ENCODE assay signal across 11 cellular contexts in genomic region chr1:9891207-9891606, GRCh38. TPM values are rescaled to one million over a fixed set of nuclear protein-coding genes. Genes with fewer than 3 reads are reported as not detected.
A peak's percentile ranks its signal among the peaks of the same experiment; 100 is the strongest.
DNase-seq lines count a peak whose midpoint lies in the region; ATAC-seq, FAIRE-seq and TF ChIP-seq lines count a peak whose summit lies in the region.
"Had no signal": no experiment of that assay in that cellular context is flagged by ENCODE, and none has a peak within 500 bp of the region (broad histone marks: within the 10 kb centered on the region; RNA-seq: fewer than 3 reads in every experiment).

No MANE protein-coding gene starts in this region.

- no peak for ATAC-seq in natural killer cell treated with Interleukin-12 subunit alpha and Interleukin-12 subunit beta and Interleukin-15 and Interleukin-18, amount 100 ng/mL, for 72 hours
- no peak for ATAC-seq in naive thymus-derived CD4-positive, alpha-beta T cell

- TF ChIP-seq CTCF in osteocyte (IDR thresholded peaks at IDR 0.05): no peak

- H3K4me1 Mint-ChIP-seq in osteocyte (ENCODE audit: unreplicated experiment): peaks cover 43% of the 10 kb centered on the region
- peaks cover 17% of the 10 kb centered on the region in 2 donors for H3K4me1 Mint-ChIP-seq in natural killer cell treated with Interleukin-12 subunit alpha and Interleukin-12 subunit beta and Interleukin-15 and Interleukin-18, amount 100 ng/mL, for 72 hours (ENCODE audit: low read depth in 2 of 2)
- H3K4me1 Mint-ChIP-seq in naive thymus-derived CD4-positive, alpha-beta T cell: peaks cover 0 to 23% (median 6%) of the 10 kb centered on the region in 7 donors

- H3K27ac Mint-ChIP-seq in osteocyte (ENCODE audit: unreplicated experiment): peak overlapping the region; percentile 68
- H3K27ac Mint-ChIP-seq in natural killer cell treated with Interleukin-12 subunit alpha and Interleukin-12 subunit beta and Interleukin-15 and Interleukin-18, amount 100 ng/mL, for 72 hours: no peak overlapping the region
- no peak overlapping the region for H3K27ac Mint-ChIP-seq in naive thymus-derived CD4-positive, alpha-beta T cell

- intact Hi-C loops in naive thymus-derived CD4-positive, alpha-beta T cell (cut with micrococcal nuclease): no loop called here

- no peaks in the 10 kb centered on the region for H3K36me3 Mint-ChIP-seq in osteocyte (ENCODE audit: unreplicated experiment)
- no peaks in the 10 kb centered on the region for H3K36me3 Mint-ChIP-seq in natural killer cell treated with Interleukin-12 subunit alpha and Interleukin-12 subunit beta and Interleukin-15 and Interleukin-18, amount 100 ng/mL, for 72 hours
- peaks cover 0 to 10% (median 0%) of the 10 kb centered on the region in 5 donors for H3K36me3 Mint-ChIP-seq in naive thymus-derived CD4-positive, alpha-beta T cell

- peak overlapping the region; percentile 32 for H3K27ac ChIP-seq in ectodermal cell (ENCODE audit: insufficient read depth, low read depth, low read length, poor library complexity, severe bottlenecking)
- no peak overlapping the region for H3K27ac ChIP-seq in naive thymus-derived CD4-positive, alpha-beta T cell (ENCODE audit: low read depth, low read length)

- POLR2A ChIA-PET in naive thymus-derived CD4-positive, alpha-beta T cell (lab: Charles Lee): no interaction called here

- no peak overlapping the region for H3K4me3 ChIP-seq in ectodermal cell (ENCODE audit: insufficient read depth, low read depth, low read length)
- H3K4me3 ChIP-seq in naive thymus-derived CD4-positive, alpha-beta T cell (ENCODE audit: low read length): no peak overlapping the region
- H3K4me3 ChIP-seq: thyroid gland had no signal

- no peaks in the 10 kb centered on the region for H3K9me3 ChIP-seq in ectodermal cell (ENCODE audit: control insufficient read depth, low read length)
- no peaks in the 10 kb centered on the region for H3K9me3 ChIP-seq in naive thymus-derived CD4-positive, alpha-beta T cell (ENCODE audit: control insufficient read depth in 2 of 3, low read length in 3 of 3)
- H3K9me3 ChIP-seq: thyroid gland had no signal

- DNase-seq in NCI-H446 (lab: John Stamatoyannopoulos, UW): peak; percentile 54 to 61
- no peak for DNase-seq in osteocyte (ENCODE audit: extremely low spot score, unreplicated experiment)
- DNase-seq in effector CD8-positive, alpha-beta T cell (lab: John Stamatoyannopoulos, UW): no peak
- DNase-seq in natural killer cell treated with Interleukin-12 subunit alpha and Interleukin-12 subunit beta and Interleukin-15 and Interleukin-18, amount 100 ng/mL, for 72 hours (ENCODE audit: low spot score): no peak
- DNase-seq in NCI-H226: no peak
- DNase-seq in naive thymus-derived CD4-positive, alpha-beta T cell: no peak
- DNase-seq: activated naive CD4-positive, alpha-beta T cell treated with Interleukin-2 at 50 U/mL for 16 hours; stimulated activated CD4-positive, alpha-beta T cell treated with anti-CD3 and anti-CD28 coated beads, Interleukin-2, amount 100 ng/mL, for 24 hours; thyroid gland had no signal

- CTCF ChIA-PET in naive thymus-derived CD4-positive, alpha-beta T cell (lab: Charles Lee): interaction anchor here (0.7 to 0.8 kb wide), 2 partner anchors 14 to 1288 kb away, joined by 3 to 5 read pairs; no protein-coding TSS in a partner anchor

- H3K9me3 Mint-ChIP-seq in osteocyte (ENCODE audit: unreplicated experiment): no peaks in the 10 kb centered on the region
- no peaks in the 10 kb centered on the region for H3K9me3 Mint-ChIP-seq in natural killer cell treated with Interleukin-12 subunit alpha and Interleukin-12 subunit beta and Interleukin-15 and Interleukin-18, amount 100 ng/mL, for 72 hours
- no peaks in the 10 kb centered on the region for H3K9me3 Mint-ChIP-seq in naive thymus-derived CD4-positive, alpha-beta T cell

- H3K4me3 Mint-ChIP-seq in osteocyte (ENCODE audit: unreplicated experiment): no peak overlapping the region
- H3K4me3 Mint-ChIP-seq in natural killer cell treated with Interleukin-12 subunit alpha and Interleukin-12 subunit beta and Interleukin-15 and Interleukin-18, amount 100 ng/mL, for 72 hours: no peak overlapping the region
- no peak overlapping the region for H3K4me3 Mint-ChIP-seq in naive thymus-derived CD4-positive, alpha-beta T cell

- 47 to 51% methylated on average over 5 of the region's 5 CpGs for WGBS in ectodermal cell, 2 experiments

- peak; percentile 8 for FAIRE-seq in G401.6 (lab: Jason Lieb, UNC)

- H3K36me3 ChIP-seq in ectodermal cell (ENCODE audit: control insufficient read depth, insufficient read depth, low read length): no peaks in the 10 kb centered on the region
- H3K36me3 ChIP-seq in naive thymus-derived CD4-positive, alpha-beta T cell (ENCODE audit: control insufficient read depth in 2 of 3, insufficient read depth in 3 of 3, low read length in 3 of 3): no peaks in the 10 kb centered on the region
- H3K36me3 ChIP-seq: thyroid gland had no signal

- no peaks in the 10 kb centered on the region for H3K27me3 Mint-ChIP-seq in osteocyte (ENCODE audit: unreplicated experiment)
- H3K27me3 Mint-ChIP-seq in natural killer cell treated with Interleukin-12 subunit alpha and Interleukin-12 subunit beta and Interleukin-15 and Interleukin-18, amount 100 ng/mL, for 72 hours: no peaks in the 10 kb centered on the region
- no peaks in the 10 kb centered on the region for H3K27me3 Mint-ChIP-seq in naive thymus-derived CD4-positive, alpha-beta T cell

- peaks cover 33% of the 10 kb centered on the region for H3K4me1 ChIP-seq in ectodermal cell (ENCODE audit: control insufficient read depth, insufficient read depth, low read length)
- no peaks in the 10 kb centered on the region for H3K4me1 ChIP-seq in naive thymus-derived CD4-positive, alpha-beta T cell (ENCODE audit: control insufficient read depth in 2 of 2, insufficient read depth in 2 of 2, low read length in 2 of 2)

- H3K27me3 ChIP-seq in ectodermal cell (ENCODE audit: control insufficient read depth, insufficient read depth, low read length, poor library complexity, severe bottlenecking): no peaks in the 10 kb centered on the region
- H3K27me3 ChIP-seq in naive thymus-derived CD4-positive, alpha-beta T cell (ENCODE audit: control insufficient read depth in 2 of 2, insufficient read depth in 2 of 2, low read length in 2 of 2): no peaks in the 10 kb centered on the region
- H3K27me3 ChIP-seq: thyroid gland had no signal

RNA-seq across cellular contexts. Expression of gene CTNNBIP1, which starts 18.9 kb away (rescaled TPM):
- polyA plus RNA-seq in ectodermal cell (2013, experiment 1 of 4): 83.2 TPM
- 70.6 TPM for polyA plus RNA-seq in ectodermal cell (2013, experiment 2 of 4)
- polyA plus RNA-seq in ectodermal cell (2013, experiment 3 of 4): 64.4 TPM
- 72.3 TPM for polyA plus RNA-seq in ectodermal cell (2013, experiment 4 of 4)
- total RNA-seq in osteocyte: 27.6 and 30.4 TPM in 2 replicates
- 10 to 100 TPM; 12.5 to 18.7 TPM for total RNA-seq in natural killer cell treated with Interleukin-12 subunit alpha and Interleukin-12 subunit beta and Interleukin-15 and Interleukin-18, amount 100 ng/mL, for 72 hours
- 10 to 100 TPM in 1 of 5 experiments, 1 to 10 TPM in 4; 6.5 to 17.2 (median 7.4) TPM for total RNA-seq in naive thymus-derived CD4-positive, alpha-beta T cell
- polyA plus RNA-seq in naive thymus-derived CD4-positive, alpha-beta T cell: 1 to 10 TPM; 5.3 to 6.5 TPM

RNA-seq across cellular contexts. Expression of gene LZIC, which starts 52.0 kb away (rescaled TPM):
- 36.9 TPM for polyA plus RNA-seq in ectodermal cell (2013, experiment 1 of 4)
- 36.7 TPM for polyA plus RNA-seq in ectodermal cell (2013, experiment 2 of 4)
- 27.1 TPM for polyA plus RNA-seq in ectodermal cell (2013, experiment 3 of 4)
- 29.7 TPM for polyA plus RNA-seq in ectodermal cell (2013, experiment 4 of 4)
- 28.6 and 32.3 TPM in 2 replicates for total RNA-seq in osteocyte
- 10 to 100 TPM; 24.8 to 25.5 TPM for total RNA-seq in natural killer cell treated with Interleukin-12 subunit alpha and Interleukin-12 subunit beta and Interleukin-15 and Interleukin-18, amount 100 ng/mL, for 72 hours
- total RNA-seq in naive thymus-derived CD4-positive, alpha-beta T cell: 10 to 100 TPM; 18.0 to 35.1 (median 31.0) TPM
- polyA plus RNA-seq in naive thymus-derived CD4-positive, alpha-beta T cell: 10 to 100 TPM; 39.1 to 44.0 TPM

RNA-seq across cellular contexts. Expression of gene NMNAT1, which starts 52.1 kb away (rescaled TPM):
- polyA plus RNA-seq in ectodermal cell (2013, experiment 1 of 4): 13.1 TPM
- 11.8 TPM for polyA plus RNA-seq in ectodermal cell (2013, experiment 2 of 4)
- 8.2 TPM for polyA plus RNA-seq in ectodermal cell (2013, experiment 3 of 4)
- polyA plus RNA-seq in ectodermal cell (2013, experiment 4 of 4): 11.0 TPM
- 14.5 TPM in 2 replicates for total RNA-seq in osteocyte
- 10 to 100 TPM in 1 of 2 donors, 1 to 10 TPM in 1; 9.8 to 12.3 TPM for total RNA-seq in natural killer cell treated with Interleukin-12 subunit alpha and Interleukin-12 subunit beta and Interleukin-15 and Interleukin-18, amount 100 ng/mL, for 72 hours
- 1 to 10 TPM; 2.7 to 8.3 (median 7.5) TPM for total RNA-seq in naive thymus-derived CD4-positive, alpha-beta T cell
- polyA plus RNA-seq in naive thymus-derived CD4-positive, alpha-beta T cell: 1 to 10 TPM; 5.5 to 9.5 TPM

Comparison
In these comparisons a context has a peak if more than half of its experiments do, and no peak if none do; other contexts are left out.
1. DNase-seq: peak in NCI-H446 (2 of 2); none in osteocyte (single experiment), effector CD8-positive, alpha-beta T cell (single experiment), natural killer cell treated with Interleukin-12 subunit alpha and Interleukin-12 subunit beta and Interleukin-15 and Interleukin-18, amount 100 ng/mL, for 72 hours (single experiment), NCI-H226 (single experiment) and naive thymus-derived CD4-positive, alpha-beta T cell (0 of 9).